In the genomic region with DNA sequence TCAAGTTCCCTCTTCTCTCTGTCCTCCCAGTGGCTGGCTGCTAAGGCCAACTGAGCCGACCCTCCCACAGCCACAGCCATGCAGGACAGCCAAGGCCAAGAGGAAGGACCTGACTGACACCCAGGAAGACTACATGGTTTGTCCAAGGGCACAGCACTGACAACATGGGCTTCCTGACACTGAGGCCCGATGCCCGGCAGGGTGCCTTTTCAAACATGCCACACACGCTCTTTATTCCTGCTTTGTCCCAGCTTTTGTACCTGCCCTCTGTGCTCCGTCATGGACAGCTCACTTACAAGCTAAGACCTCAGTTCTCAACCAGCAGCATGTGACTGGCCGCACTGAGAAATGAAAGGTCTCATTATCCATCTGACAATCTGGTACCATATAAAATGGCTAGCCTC, we compare ENCODE assay signal across 11 cellular contexts. TPM values are rescaled to one million over a fixed set of nuclear protein-coding genes. Genes with fewer than 3 reads are reported as not detected.
DNase-seq lines count a peak whose midpoint lies in the region; ATAC-seq and TF ChIP-seq lines count a peak whose summit lies in the region.
"Had no signal": no experiment of that assay in that cellular context is flagged by ENCODE, and none has a peak within 500 bp of the region (broad histone marks: within the 10 kb centered on the region; RNA-seq: fewer than 3 reads in every experiment).

No MANE protein-coding gene starts in this region.

- H3K4me3 ChIP-seq in mammary epithelial cell (replicated peaks in 1 of 3; ENCODE audit: insufficient read depth in 1 of 3, low read depth in 2 of 3, low read length in 3 of 3) (no peak overlapping the region), duodenal mucosa (ENCODE audit: low read depth in 1 of 2, low read length in 2 of 2) (no peak overlapping the region), vagina (no peak overlapping the region)

- ATAC-seq in GM19395 (IDR thresholded peaks at IDR 0.05; ENCODE audit: unreplicated experiment), result no peak

- no peaks in the 10 kb centered on the region for H4K20me1 ChIP-seq in mammary epithelial cell (ENCODE audit: insufficient read depth, low read length)

- no peak overlapping the region for H3K9ac ChIP-seq in mammary epithelial cell (ENCODE audit: insufficient read depth, low read length)
- H3K9ac ChIP-seq in duodenal mucosa (ENCODE audit: low read depth in 1 of 2, low read length in 2 of 2), result peak overlapping the region in 1 of 2 donors; percentile 43

- H3K27me3 ChIP-seq in mammary epithelial cell (ENCODE audit: insufficient read depth, low read length) (no peaks in the 10 kb centered on the region), duodenal mucosa (ENCODE audit: control insufficient read depth in 1 of 2, insufficient read depth in 2 of 2, low read length in 2 of 2) (no peaks in the 10 kb centered on the region), vagina (no peaks in the 10 kb centered on the region)

- H3K4me1 ChIP-seq in mammary epithelial cell (ENCODE audit: insufficient read depth, low read length), result peaks cover 26% of the 10 kb centered on the region
- peaks cover 36 to 43% of the 10 kb centered on the region in 2 donors for H3K4me1 ChIP-seq in duodenal mucosa (ENCODE audit: control insufficient read depth in 1 of 2, insufficient read depth in 2 of 2, low read length in 2 of 2)
- H3K4me1 ChIP-seq in vagina, result peaks cover 55% of the 10 kb centered on the region

- no peak for DNase-seq in MCF 10A (ENCODE audit: unreplicated experiment)
- DNase-seq in mammary epithelial cell, result no peak
- no peak for DNase-seq in vagina (ENCODE audit: extremely low spot score in 2 of 2)
- no peak for DNase-seq in AG08396 (ENCODE audit: low spot score)
- DNase-seq in LoVo (ENCODE audit: low spot score), result no peak
- DNase-seq: activated T-cell treated with anti-CD3 and anti-CD28 coated beads, Interleukin-2, amount 50 U/mL, for 1 hour; NCI-H774; T-helper 2 cell had no signal

- H3K27ac ChIP-seq in mammary epithelial cell (ENCODE audit: insufficient read depth, low read depth, low read length) (no peak overlapping the region), duodenal mucosa (ENCODE audit: low read depth, low read length) (peak overlapping the region; percentile 62), vagina (peak overlapping the region; percentile 54)

- H2AFZ ChIP-seq in mammary epithelial cell (ENCODE audit: low read depth, low read length), result no peak overlapping the region

- H3K4me1 Mint-ChIP-seq in MCF 10A (ENCODE audit: insufficient read depth, unreplicated experiment) (peaks cover 41% of the 10 kb centered on the region), nephron (peaks cover 44% of the 10 kb centered on the region)

- TF ChIP-seq CTCF in MCF 10A (IDR thresholded peaks at IDR 0.05; ENCODE audit: unreplicated experiment) (no peak), mammary epithelial cell (conservative IDR thresholded peaks at IDR 0.05 in 1 of 2, IDR thresholded peaks at IDR 0.05 in 1 of 2; ENCODE audit: extremely low read depth in 1 of 2, insufficient read depth in 1 of 2, low read depth in 1 of 2, low read length in 2 of 2) (no peak), nephron (IDR thresholded peaks at IDR 0.05; ENCODE audit: unreplicated experiment in 3 of 3) (no peak), vagina (IDR thresholded peaks at IDR 0.05) (no peak)

- no TSS peak for BruUV-seq in MCF 10A (replicated peaks; lab: Mats Ljungman, UMichigan)
- BruUV-seq in mammary epithelial cell (replicated peaks; lab: Mats Ljungman, UMichigan), result no TSS peak

- in situ Hi-C loops in mammary epithelial cell (cut with MboI; ENCODE audit: low sequenced_read_pairs in 2 of 2), result no loop called here

- H3K27ac Mint-ChIP-seq in MCF 10A (ENCODE audit: low read depth, unreplicated experiment), result peak overlapping the region; percentile 89
- H3K27ac Mint-ChIP-seq in nephron, result peak overlapping the region; percentile 95 to 97 (median 96)

- H3K9me3 Mint-ChIP-seq in MCF 10A (ENCODE audit: unreplicated experiment), result no peaks in the 10 kb centered on the region
- H3K9me3 Mint-ChIP-seq in nephron, result peaks cover 10% of the 10 kb centered on the region

- peaks cover 38% of the 10 kb centered on the region for H3K36me3 Mint-ChIP-seq in MCF 10A (ENCODE audit: insufficient read depth, unreplicated experiment)
- H3K36me3 Mint-ChIP-seq in nephron (ENCODE audit: low read depth), result peaks cover 24% of the 10 kb centered on the region

- H3K79me2 ChIP-seq in mammary epithelial cell (ENCODE audit: insufficient read depth, low read length), result peaks cover 96% of the 10 kb centered on the region

- intact Hi-C loops in MCF 10A (cut with micrococcal nuclease), result loop anchor here (5.0 kb wide), 1 partner anchor 45 kb away; the partner anchor contains the start of gene TEX2
- intact Hi-C loops in mammary epithelial cell (cut with micrococcal nuclease), result loop anchor here (5.0 kb wide), 1 partner anchor 45 kb away; the partner anchor contains the start of gene TEX2
- intact Hi-C loops in vagina (cut with DNase I), result no loop called here

- CTCF ChIA-PET in MCF 10A (lab: Yijun Ruan, JAX) (interaction anchor here (0.6 to 1.9 kb wide), 3 partner anchors 23 to 49 kb away, joined by 3 to 9 read pairs (median 4); no protein-coding TSS in a partner anchor), mammary epithelial cell (lab: Charles Lee; ENCODE audit: low non-redundant PET) (no interaction called here)

- H3K9me3 ChIP-seq in mammary epithelial cell (replicated peaks; ENCODE audit: insufficient read depth, low read length) (no peaks in the 10 kb centered on the region), duodenal mucosa (ENCODE audit: control insufficient read depth in 1 of 2, low read length in 2 of 2) (no peaks in the 10 kb centered on the region), vagina (no peaks in the 10 kb centered on the region)

- no peak for TF ChIP-seq POLR2A in vagina (IDR thresholded peaks at IDR 0.05)

- H3K27me3 Mint-ChIP-seq in MCF 10A (ENCODE audit: insufficient read depth, unreplicated experiment), result no peaks in the 10 kb centered on the region
- no peaks in the 10 kb centered on the region for H3K27me3 Mint-ChIP-seq in nephron (ENCODE audit: low read depth)

- whole genome bisulfite sequencing in mammary epithelial cell (ENCODE audit: low coverage, missing lambda C conversion rate), result 70% methylated on average over 6 of the region's 6 CpGs

- dilution Hi-C loops in mammary epithelial cell (cut with HindIII; ENCODE audit: low sequenced_read_pairs), result no loop called here

- H3K4me3 Mint-ChIP-seq in MCF 10A (ENCODE audit: unreplicated experiment) (no peak overlapping the region), nephron (peak overlapping the region in 1 of 3 experiments; percentile 39)

- H3K4me2 ChIP-seq in mammary epithelial cell (ENCODE audit: insufficient read depth, low read depth, low read length), result no peak overlapping the region

- POLR2A ChIA-PET in MCF 10A (lab: Yijun Ruan, JAX), result interaction anchor here (0.7 to 13.7 kb wide), 5 partner anchors 12 to 101 kb away, joined by 3 to 187 read pairs (median 7); no protein-coding TSS in a partner anchor

- H3K36me3 ChIP-seq in mammary epithelial cell (ENCODE audit: insufficient read depth, low read length) (peaks cover 6% of the 10 kb centered on the region), duodenal mucosa (ENCODE audit: control insufficient read depth in 1 of 2, insufficient read depth in 2 of 2, low read length in 2 of 2) (peaks cover 8 to 17% of the 10 kb centered on the region in 2 donors), vagina (peaks cover 0 to 11% of the 10 kb centered on the region in 2 donors)

RNA-seq across cellular contexts. Expression of gene TEX2, which starts 45.8 kb away (rescaled TPM):
- 33.7 and 42.2 TPM in 2 replicates for total RNA-seq in MCF 10A (2022)
- 100 to 1,000 TPM in 1 of 2 donors, 10 to 100 TPM in 1; 72.6 to 127 TPM for total RNA-seq in mammary epithelial cell
- polyA plus RNA-seq in mammary epithelial cell, result 56.4 TPM
- 109 TPM for polyA minus RNA-seq in mammary epithelial cell
- total RNA-seq in vagina, result 32.4 TPM
